ENCODE assay signal across 10 cellular contexts in the genomic region with DNA sequence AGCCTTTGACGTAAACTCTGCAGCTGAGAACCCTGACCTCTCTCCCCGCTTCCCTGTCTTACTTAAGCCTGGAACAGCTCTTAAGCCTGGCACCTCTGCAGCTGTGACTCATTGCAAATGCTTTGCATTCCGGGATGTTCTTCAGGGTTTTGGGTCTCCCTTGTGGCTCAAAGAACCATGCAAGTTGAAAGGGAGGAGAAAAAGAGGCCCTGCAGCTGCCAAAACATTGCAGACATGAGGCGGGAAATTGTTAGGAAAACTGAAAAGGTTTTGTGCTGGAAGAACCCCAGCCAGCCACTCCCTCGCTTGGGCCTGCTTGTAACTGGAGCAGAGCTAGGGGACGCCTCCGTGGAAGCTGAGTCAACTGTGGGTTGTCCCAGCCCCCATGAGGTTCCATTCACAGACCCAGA.
DNase-seq lines count a peak whose midpoint lies in the region; ATAC-seq and TF ChIP-seq lines count a peak whose summit lies in the region.
"Had no signal": no experiment of that assay in that cellular context is flagged by ENCODE, and none has a peak within 500 bp of the region (broad histone marks: within the 10 kb centered on the region; RNA-seq: fewer than 3 reads in every experiment).

No MANE protein-coding gene starts in this region.

- intact Hi-C loops in sigmoid colon (cut with DNase I) = no loop called here
- intact Hi-C loops in prostate gland (cut with DNase I) = no loop called here

- TF ChIP-seq CTCF in GM23338 (conservative IDR thresholded peaks at IDR 0.05; ENCODE audit: low read depth in 2 of 2) (no peak), astrocyte of the cerebellum (IDR thresholded peaks at IDR 0.05; ENCODE audit: low read depth, low read length, missing control alignments) (no peak), hepatocyte (IDR thresholded peaks at IDR 0.05; ENCODE audit: poor library complexity) (no peak), sigmoid colon (IDR thresholded peaks at IDR 0.05) (no peak), prostate gland (IDR thresholded peaks at IDR 0.05) (no peak)

- H3K27me3 Mint-ChIP-seq in GM23338 (ENCODE audit: insufficient read depth, low read depth, poor library complexity) = no peaks in the 10 kb centered on the region

- no peaks in the 10 kb centered on the region for H3K79me2 ChIP-seq in GM23338 (replicated peaks; ENCODE audit: insufficient read depth)
- no peaks in the 10 kb centered on the region for H3K79me2 ChIP-seq in hepatocyte

- peaks cover 19% of the 10 kb centered on the region; the same call in 1 of the 2 replicates for H3K4me1 ChIP-seq in GM23338 (ENCODE audit: insufficient read depth)
- H3K4me1 ChIP-seq in hepatocyte (ENCODE audit: insufficient read depth) = peaks cover 13% of the 10 kb centered on the region
- H3K4me1 ChIP-seq in sigmoid colon = peaks cover 0 to 17% (median 13%) of the 10 kb centered on the region in 4 donors
- H3K4me1 ChIP-seq in prostate gland (replicated peaks) = no peaks in the 10 kb centered on the region

- H3K9me2 ChIP-seq in GM23338 (ENCODE audit: insufficient read depth) (no peaks in the 10 kb centered on the region; the same call in 1 of the 2 replicates), hepatocyte (replicated peaks; ENCODE audit: insufficient read depth) (no peaks in the 10 kb centered on the region)

- no peaks in the 10 kb centered on the region for H4K20me1 ChIP-seq in GM23338 (replicated peaks; ENCODE audit: insufficient read depth)
- H4K20me1 ChIP-seq in hepatocyte (ENCODE audit: insufficient read depth, poor library complexity, severe bottlenecking) = no peaks in the 10 kb centered on the region

- H3K36me3 Mint-ChIP-seq in GM23338 (ENCODE audit: low read depth) = peaks cover 3% of the 10 kb centered on the region; the same call in 1 of the 3 replicates

- peak overlapping the region; percentile 53 for H2AFZ ChIP-seq in GM23338
- H2AFZ ChIP-seq in hepatocyte = no peak overlapping the region

- H3K27ac Mint-ChIP-seq in GM23338 = no peak overlapping the region; the same call in 1 of the 2 replicates

- H3K4me1 Mint-ChIP-seq in GM23338 = peaks cover 25% of the 10 kb centered on the region
- H3K4me1 Mint-ChIP-seq: central memory CD8-positive, alpha-beta T cell had no signal

- WGBS in hepatocyte (ENCODE audit: low lambda C conversion rate, missing lambda C conversion rate) = 35% methylated on average over 7 of the region's 7 CpGs
- WGBS in sigmoid colon, 2 donors = 60 to 70% methylated on average over 7 of the region's 7 CpGs
- WGBS in prostate gland = 35% methylated on average over 7 of the region's 7 CpGs

- no peak for TF ChIP-seq POLR2A in sigmoid colon (IDR thresholded peaks at IDR 0.05)
- TF ChIP-seq POLR2A in prostate gland (IDR thresholded peaks at IDR 0.05) = no peak

- no peak overlapping the region for H3K4me3 ChIP-seq in GM23338
- H3K4me3 ChIP-seq in astrocyte of the cerebellum (ENCODE audit: low read depth, low read length) = no peak overlapping the region
- H3K4me3 ChIP-seq in hepatocyte = no peak overlapping the region
- H3K4me3 ChIP-seq in sigmoid colon = no peak overlapping the region
- H3K4me3 ChIP-seq in prostate gland = no peak overlapping the region

- H3K27me3 ChIP-seq in GM23338 (ENCODE audit: insufficient read depth) = no peaks in the 10 kb centered on the region
- no peaks in the 10 kb centered on the region for H3K27me3 ChIP-seq in hepatocyte
- no peaks in the 10 kb centered on the region for H3K27me3 ChIP-seq in sigmoid colon
- H3K27me3 ChIP-seq in prostate gland (replicated peaks; ENCODE audit: insufficient read depth) = no peaks in the 10 kb centered on the region

- H3K4me2 ChIP-seq in GM23338 (no peak overlapping the region), hepatocyte (peak overlapping the region; percentile 52)

- DNase-seq in GM23338 (ENCODE audit: low spot score) = peak; percentile 79
- DNase-seq in astrocyte of the cerebellum (ENCODE audit: low read depth) = peak; percentile 95
- peak; percentile 69 for DNase-seq in hepatocyte (ENCODE audit: low spot score)
- peak; percentile 93 for DNase-seq in sigmoid colon
- DNase-seq in NCI-H748 treated with DMSO at 0.1 percent for 48 hours (lab: John Stamatoyannopoulos, UW) = no peak
- DNase-seq in activated CD4-positive, alpha-beta T cell treated with anti-CD3 and anti-CD28 coated beads, Interleukin-2, amount 50 U/mL, for 1 hour = no peak
- DNase-seq in NCI-H2081 treated with DMSO at 0.1 percent for 48 hours (lab: John Stamatoyannopoulos, UW) = no peak
- DNase-seq in prostate gland (ENCODE audit: low spot score) = no peak
- DNase-seq: NCI-H2107 had no signal

- H3K9me3 ChIP-seq in hepatocyte (ENCODE audit: low read depth) (no peaks in the 10 kb centered on the region), sigmoid colon (no peaks in the 10 kb centered on the region), prostate gland (no peaks in the 10 kb centered on the region)

- no peaks in the 10 kb centered on the region for H3F3A ChIP-seq in GM23338 (replicated peaks; ENCODE audit: low read depth)

- H3K4me3 Mint-ChIP-seq in GM23338 = no peak overlapping the region
- H3K4me3 Mint-ChIP-seq: central memory CD8-positive, alpha-beta T cell had no signal

- H3K36me3 ChIP-seq in GM23338 (ENCODE audit: insufficient read depth) = no peaks in the 10 kb centered on the region
- H3K36me3 ChIP-seq in hepatocyte (replicated peaks; ENCODE audit: insufficient read depth, low read depth) = no peaks in the 10 kb centered on the region
- H3K36me3 ChIP-seq in sigmoid colon = no peaks in the 10 kb centered on the region
- H3K36me3 ChIP-seq in prostate gland = no peaks in the 10 kb centered on the region

- peak; percentile 82 for ATAC-seq in GM23338

- H3K27ac ChIP-seq in GM23338 (ENCODE audit: low read depth) (no peak overlapping the region), hepatocyte (peak overlapping the region; percentile 81), sigmoid colon (peak overlapping the region; percentile 71 to 83 (median 78)), prostate gland (no peak overlapping the region)

- no peak for TF ChIP-seq EP300 in sigmoid colon (IDR thresholded peaks at IDR 0.05)

- in situ Hi-C loops in astrocyte of the cerebellum (cut with HindIII; ENCODE audit: low sequenced_read_pairs) = no loop called here

- H3K9me3 Mint-ChIP-seq in GM23338 = peaks cover 7% of the 10 kb centered on the region
- H3K9me3 Mint-ChIP-seq: central memory CD8-positive, alpha-beta T cell had no signal

TF ChIP-seq in GM23338, 12 proteins besides CTCF, POLR2A, EP300 and RAD21:
- TF ChIP-seq ZNF462 (CRISPR knock-in tag; IDR thresholded peaks at IDR 0.05) (peak; percentile 84), EZH2 (IDR thresholded peaks at IDR 0.05; ENCODE audit: low read depth, unreplicated experiment) (no peak), ZNF114 (CRISPR knock-in tag; IDR thresholded peaks at IDR 0.05) (no peak)

Comparison
In these comparisons a context has a peak if more than half of its experiments do, and no peak if none do; other contexts are left out.
1. DNase-seq: peak in GM23338 (single experiment), astrocyte of the cerebellum (single experiment), hepatocyte (single experiment) and sigmoid colon (single experiment); none in NCI-H748 treated with DMSO at 0.1 percent for 48 hours (single experiment), activated CD4-positive, alpha-beta T cell treated with anti-CD3 and anti-CD28 coated beads, Interleukin-2, amount 50 U/mL, for 1 hour (single experiment), NCI-H2081 treated with DMSO at 0.1 percent for 48 hours (single experiment) and prostate gland (single experiment).
2. H3K27ac ChIP-seq: peak in hepatocyte (single experiment) and sigmoid colon (4 of 4); none in GM23338 (single experiment) and prostate gland (0 of 2).